19 cellular contexts compared by ENCODE assay signal in genomic region chr5:120240716-120241115, GRCh38.
"Had no signal": no experiment of that assay in that cellular context is flagged by ENCODE, and none has a peak within 500 bp of the region (broad histone marks: within the 10 kb centered on the region; RNA-seq: fewer than 3 reads in every experiment).

No MANE protein-coding gene starts in this region.

- H3K27ac Mint-ChIP-seq: activated B cell treated with CpG ODN at 0.5 μM for 24 hours; activated naive CD8-positive, alpha-beta T cell treated with anti-CD3 and anti-CD28 coated beads for 36 hours; activated T-helper 1 cell treated with anti-CD3 and anti-CD28 coated beads, Interleukin-12 subunit alpha, Interleukin-12 subunit beta, Interleukin-2, Interleukin-4 antibody, amounts not matched to agents 30 ng/mL and 10 ng/mL and 1 ng/mL, durations not matched to agents 14 hours and 24 hours and 36 hours; immature natural killer cell; stimulated activated naive CD8-positive, alpha-beta T cell treated with anti-CD3 and anti-CD28 coated beads, Interleukin-15, amount 100 ng/mL, for 72 hours; T-helper 2 cell treated with Interferon-gamma antibody and Interleukin-4, amounts not matched to agents 5 μg/mL and 100 μg/mL, for 36 hours had no signal

- H3K9me3 Mint-ChIP-seq: activated B cell treated with CpG ODN at 0.5 μM for 24 hours; activated T-helper 1 cell treated with anti-CD3 and anti-CD28 coated beads, Interleukin-12 subunit alpha, Interleukin-12 subunit beta, Interleukin-2, Interleukin-4 antibody, amounts not matched to agents 30 ng/mL and 10 ng/mL and 1 ng/mL, durations not matched to agents 14 hours and 24 hours and 36 hours; neural crest cell; stimulated activated naive CD8-positive, alpha-beta T cell treated with anti-CD3 and anti-CD28 coated beads, Interleukin-15, amount 100 ng/mL, for 72 hours; T-helper 2 cell treated with Interferon-gamma antibody and Interleukin-4, amounts not matched to agents 5 μg/mL and 100 μg/mL, for 36 hours had no signal

- H3K27ac ChIP-seq: esophagus squamous epithelium, gastrocnemius medialis, heart left ventricle, psoas muscle, right lobe of liver, upper lobe of left lung had no signal

- H3K36me3 ChIP-seq: esophagus squamous epithelium, gastrocnemius medialis, heart left ventricle, right lobe of liver, upper lobe of left lung had no signal

- H3K4me1 ChIP-seq: esophagus squamous epithelium, gastrocnemius medialis, psoas muscle, right lobe of liver, upper lobe of left lung had no signal

- H3K4me1 Mint-ChIP-seq: activated naive CD8-positive, alpha-beta T cell treated with anti-CD3 and anti-CD28 coated beads for 36 hours; neural crest cell; stimulated activated naive CD8-positive, alpha-beta T cell treated with anti-CD3 and anti-CD28 coated beads, Interleukin-15, amount 100 ng/mL, for 72 hours had no signal

- H3K4me3 ChIP-seq: esophagus squamous epithelium, gastrocnemius medialis, heart left ventricle, psoas muscle, right lobe of liver, upper lobe of left lung had no signal

- H3K4me3 Mint-ChIP-seq: activated B cell treated with CpG ODN at 0.5 μM for 24 hours; activated naive CD8-positive, alpha-beta T cell treated with anti-CD3 and anti-CD28 coated beads for 36 hours; activated T-helper 1 cell treated with anti-CD3 and anti-CD28 coated beads, Interleukin-12 subunit alpha, Interleukin-12 subunit beta, Interleukin-2, Interleukin-4 antibody, amounts not matched to agents 30 ng/mL and 10 ng/mL and 1 ng/mL, durations not matched to agents 14 hours and 24 hours and 36 hours; immature natural killer cell; neural crest cell; stimulated activated naive CD8-positive, alpha-beta T cell treated with anti-CD3 and anti-CD28 coated beads, Interleukin-15, amount 100 ng/mL, for 72 hours; T-helper 2 cell treated with Interferon-gamma antibody and Interleukin-4, amounts not matched to agents 5 μg/mL and 100 μg/mL, for 36 hours had no signal

- H3K27me3 Mint-ChIP-seq: activated B cell treated with CpG ODN at 0.5 μM for 24 hours; activated naive CD8-positive, alpha-beta T cell treated with anti-CD3 and anti-CD28 coated beads for 36 hours; stimulated activated naive CD8-positive, alpha-beta T cell treated with anti-CD3 and anti-CD28 coated beads, Interleukin-15, amount 100 ng/mL, for 72 hours had no signal

- ATAC-seq: gastrocnemius medialis; heart left ventricle; psoas muscle; right lobe of liver; stimulated activated naive CD8-positive, alpha-beta T cell treated with anti-CD3 and anti-CD28 coated beads, Interleukin-15, amount 100 ng/mL, for 72 hours had no signal

- H3K9me3 ChIP-seq: esophagus squamous epithelium, gastrocnemius medialis, psoas muscle, right lobe of liver, upper lobe of left lung had no signal

- DNase-seq: activated B cell treated with CpG ODN at 0.5 μM for 24 hours; activated CD4-positive, alpha-beta T cell treated with anti-CD3 and anti-CD28 coated beads, Interleukin-2, amount 50 U/mL, for 1 hour; activated CD8-positive, alpha-beta memory T cell treated with anti-CD3 and anti-CD28 coated beads for 24 hours; activated naive CD8-positive, alpha-beta T cell treated with anti-CD3 and anti-CD28 coated beads for 36 hours; aorta; cortex of kidney; effector CD8-positive, alpha-beta T cell; esophagus squamous epithelium; gastrocnemius medialis; heart left ventricle; immature natural killer cell; psoas muscle; right lobe of liver; stimulated activated CD4-positive, alpha-beta T cell treated with anti-CD3 and anti-CD28 coated beads, Interleukin-1b, Interleukin-23, amount 100 ng/mL, for 48 hours; stimulated activated naive CD8-positive, alpha-beta T cell treated with anti-CD3 and anti-CD28 coated beads, Interleukin-15, amount 100 ng/mL, for 72 hours; upper lobe of left lung had no signal

- H3K36me3 Mint-ChIP-seq: activated naive CD8-positive, alpha-beta T cell treated with anti-CD3 and anti-CD28 coated beads for 36 hours had no signal

- H3K27me3 ChIP-seq: esophagus squamous epithelium, gastrocnemius medialis, heart left ventricle, right lobe of liver, upper lobe of left lung had no signal
